In genomic region chr17:32283745-32284207, GRCh38 we compare ENCODE assay signal across 14 cellular contexts. TPM values are rescaled to one million over a fixed set of nuclear protein-coding genes. Genes with fewer than 3 reads are reported as not detected.
DNase-seq lines count a peak whose midpoint lies in the region; FAIRE-seq and TF ChIP-seq lines count a peak whose summit lies in the region.
"Had no signal": no experiment of that assay in that cellular context is flagged by ENCODE, and none has a peak within 500 bp of the region (broad histone marks: within the 10 kb centered on the region; RNA-seq: fewer than 3 reads in every experiment).

No MANE protein-coding gene starts in this region.

- POLR2A ChIA-PET in H1 (lab: Charles Lee; ENCODE audit: partially characterized antibody) = interaction anchor here (2.0 kb wide), 1 partner anchor 12 kb away, joined by 6 read pairs; no protein-coding TSS in a partner anchor

- no peak for TF ChIP-seq POLR2A in H1 (IDR thresholded peaks at IDR 0.05; ENCODE audit: control extremely low read depth in 1 of 2, low read depth in 2 of 2, low read length in 2 of 2)

- peaks cover 5% of the 10 kb centered on the region; the same call in 1 of the 2 replicates for H3K23me2 ChIP-seq in H1 (ENCODE audit: low read depth, low read length)

- peak overlapping the region; percentile 28 for H3K4ac ChIP-seq in H1 (replicated peaks; ENCODE audit: insufficient read length, low read depth, low read length)

- no peak overlapping the region for H2AK5ac ChIP-seq in H1 (ENCODE audit: low read depth, low read length)

- no peaks in the 10 kb centered on the region for H3K9me3 ChIP-seq in H1 (ENCODE audit: insufficient read depth in 2 of 2, low read depth in 1 of 2, low read length in 1 of 2)
- H3K9me3 ChIP-seq: Caco-2 had no signal

- H2BK15ac ChIP-seq in H1 (ENCODE audit: low read length) = peak overlapping the region; percentile 37; the same call in 1 of the 2 replicates

- CTCF ChIA-PET in H1 (lab: Charles Lee; ENCODE audit: partially characterized antibody) = interaction anchor here (1.1 to 1.5 kb wide), 2 partner anchors 11 to 31 kb away, joined by 3 to 4 read pairs; no protein-coding TSS in a partner anchor

- 0 out of 2 replicates have a peak overlapping the region, but pooled peaks have one; percentile 5 for H2BK5ac ChIP-seq in H1 (ENCODE audit: low read depth, low read length)

- peak overlapping the region; percentile 79 for H3K18ac ChIP-seq in H1 (ENCODE audit: extremely low read depth, low read length)

- no peak overlapping the region for H3K4me2 ChIP-seq in H1 (ENCODE audit: insufficient read depth in 1 of 2, low read depth in 2 of 2, low read length in 2 of 2)

- no peaks in the 10 kb centered on the region for H3K79me1 ChIP-seq in H1 (ENCODE audit: low read depth, low read length)

- no peaks in the 10 kb centered on the region for H3K79me2 ChIP-seq in H1 (ENCODE audit: control insufficient read depth in 1 of 2, insufficient read depth in 2 of 2, low read length in 2 of 2)

- peak overlapping the region; percentile 63; the same call in 1 of the 2 replicates for H2BK12ac ChIP-seq in H1 (ENCODE audit: low read depth, low read length)

- no peaks in the 10 kb centered on the region for H3K36me3 ChIP-seq in H1 (ENCODE audit: control insufficient read depth in 2 of 4, insufficient read depth in 4 of 4, low read length in 3 of 4)

- in situ Hi-C loops in KBM-7 (cut with MboI; ENCODE audit: low pct_unique_long_range_greater_than_20kb, low sequenced_read_pairs) = no loop called here

- H2BK20ac ChIP-seq in H1 (ENCODE audit: low read length) = 0 out of 2 replicates have a peak overlapping the region, but pooled peaks have one; percentile 40

- H3K4me1 ChIP-seq in H1 (replicated peaks in 1 of 4; ENCODE audit: control insufficient read depth in 3 of 4, insufficient read depth in 4 of 4, low read length in 3 of 4) = peaks cover 8 to 42% (median 34%) of the 10 kb centered on the region in 4 experiments
- H3K4me1 ChIP-seq: Caco-2 had no signal

- DNase-seq in EL (peak; percentile 52), M059J (ENCODE audit: low read depth) (peak; percentile 36), H1 (ENCODE audit: low read depth in 1 of 2, low spot score in 2 of 2) (no peak), pons (ENCODE audit: low spot score) (peak; percentile 52), inferior parietal cortex (ENCODE audit: extremely low spot score) (no peak), SIG-M5 treated with dmso at 0.1 percent for 504 hours (lab: John Stamatoyannopoulos, UW; ENCODE audit: unreplicated experiment) (no peak), KBM-7 (no peak)
- DNase-seq: activated CD4-positive, alpha-beta T cell treated with anti-CD3 and anti-CD28 coated beads for 1 hour; activated T-cell treated with anti-CD3 and anti-CD28 coated beads, Interleukin-2, amount 50 U/mL, for 48 hours; amniotic stem cell; Caco-2; naive thymus-derived CD4-positive, alpha-beta T cell; NCI-H446 had no signal

- no peak for TF ChIP-seq EP300 in H1 (IDR thresholded peaks at IDR 0.05; ENCODE audit: borderline replicate concordance in 1 of 2, low read depth in 2 of 2, low read length in 2 of 2)

- FAIRE-seq in H1 (lab: Jason Lieb, UNC) = no peak
- FAIRE-seq: keratinocyte had no signal

- H2AFZ ChIP-seq in H1 (ENCODE audit: low read length) = no peak overlapping the region

- no peak overlapping the region for H3K27ac ChIP-seq in H1 (ENCODE audit: low read depth, low read length)

- H4K20me1 ChIP-seq in H1 (replicated peaks in 1 of 2; ENCODE audit: control insufficient read depth in 1 of 2, insufficient read depth in 2 of 2, low read length in 2 of 2) = no peaks in the 10 kb centered on the region

- H3K23ac ChIP-seq in H1 (ENCODE audit: insufficient read length) = no peak overlapping the region

- peak overlapping the region; percentile 85 for H4K91ac ChIP-seq in H1 (replicated peaks; ENCODE audit: insufficient read length, low read length)

- no peak overlapping the region for H4K5ac ChIP-seq in H1 (ENCODE audit: insufficient read length, low read depth, low read length)

- 88% methylated on average over 19 of the region's 20 CpGs; no CpG with 5 or more reads in 1 of the 2 experiments for WGBS in H1 (ENCODE audit: extremely low coverage in 1 of 2, insufficient coverage in 1 of 2, insufficient read length in 1 of 2, insufficient replicate concordance in 2 of 2, low coverage in 1 of 2, low lambda C conversion rate in 2 of 2, missing lambda C conversion rate in 1 of 2), 2 experiments

- no peak overlapping the region for H4K8ac ChIP-seq in H1 (ENCODE audit: extremely low read depth, insufficient read depth, low read length)

- no peaks in the 10 kb centered on the region; a peak in 1 of 7 replicates for H3K27me3 ChIP-seq in H1 (replicated peaks in 1 of 4; ENCODE audit: control insufficient read depth in 3 of 4, extremely low read depth in 1 of 4, insufficient read depth in 3 of 4, low read length in 3 of 4)

- TF ChIP-seq CTCF in H1 (IDR thresholded peaks at IDR 0.05; ENCODE audit: control extremely low read depth in 1 of 3, insufficient read depth in 1 of 3, low read depth in 1 of 3, low read length in 3 of 3) = no peak

- H3K56ac ChIP-seq in H1 (replicated peaks; ENCODE audit: insufficient read length, low read depth, low read length) = no peak overlapping the region

- TF ChIP-seq RAD21 in H1 (IDR thresholded peaks at IDR 0.05 in 1 of 2, conservative IDR thresholded peaks at IDR 0.05 in 1 of 2; ENCODE audit: low read depth in 2 of 2, low read length in 2 of 2) = no peak

- no peak overlapping the region for H3K14ac ChIP-seq in H1 (ENCODE audit: insufficient read length)

- H3K9ac ChIP-seq in H1 (replicated peaks in 1 of 4; ENCODE audit: extremely low read depth in 1 of 4, low read depth in 3 of 4, low read length in 3 of 4) = no peak overlapping the region

- no peak overlapping the region for H3K4me3 ChIP-seq in H1 (ENCODE audit: extremely low read depth in 1 of 4, insufficient read depth in 2 of 4, low read depth in 3 of 4, low read length in 4 of 4)

- H2BK120ac ChIP-seq in H1 (replicated peaks; ENCODE audit: low read depth, low read length) = no peak overlapping the region

TF ChIP-seq in H1, 55 proteins besides CTCF, POLR2A, EP300 and RAD21:
- TF ChIP-seq ATF3 (IDR thresholded peaks at IDR 0.05; ENCODE audit: insufficient read depth, low read depth, low read length) = no peak
- TF ChIP-seq JUN (IDR thresholded peaks at IDR 0.05; ENCODE audit: low read depth, low read length) = no peak
- TF ChIP-seq TEAD4 (IDR thresholded peaks at IDR 0.05; ENCODE audit: low read depth, low read length) = no peak
- TF ChIP-seq TAF7 (optimal IDR thresholded peaks at IDR 0.05; ENCODE audit: borderline replicate concordance, low read depth, low read length) = no peak
- no peak for TF ChIP-seq HDAC6 (IDR thresholded peaks at IDR 0.05; ENCODE audit: low read depth, low read length)
- TF ChIP-seq EGR1 (IDR thresholded peaks at IDR 0.05; ENCODE audit: borderline replicate concordance, low read depth, low read length) = no peak
- no peak for TF ChIP-seq CTBP2 (IDR thresholded peaks at IDR 0.05; ENCODE audit: borderline replicate concordance, insufficient read depth, insufficient read length, low read length)
TF ChIP-seq in H1: peak in this region for 0.

RNA-seq across cellular contexts. Expression of gene RHBDL3, which starts 18.1 kb away (rescaled TPM):
- 0.02 and 0.30 TPM in 2 replicates for total RNA-seq in M059J (2014; rRNA removed; shearing (Covaris generic))
- total RNA-seq in H1 (2021; fragmentation: NEBNext Ultra II Directional; extraction: Animal tissue kit (Norgen Biotek cat#: 25700)) = 11.8 and 12.2 TPM in 2 replicates
- polyA plus RNA-seq in H1 (2011; rRNA removed) = 9.6 and 15.9 TPM in 2 replicates
- 12.9 TPM for polyA plus RNA-seq in H1 (2011; cell fraction: cytosol; rRNA removed)
- polyA plus RNA-seq in H1 (2011; cell fraction: nucleus; rRNA removed) = 19.8 TPM
- polyA plus RNA-seq in H1 (2012, experiment 1 of 2) = 10.2 to 14.8 TPM (median 13.4 TPM) in 4 replicates
- 8.6 TPM for polyA plus RNA-seq in H1 (2012, experiment 2 of 2)
- polyA plus RNA-seq in H1 (2013, experiment 1 of 2) = 2.7 TPM
- polyA plus RNA-seq in H1 (2013, experiment 2 of 2) = 2.7 TPM
- 15.4 and 19.0 TPM in 2 replicates for polyA minus RNA-seq in H1 (2011; rRNA and poly(A)+ RNA removed)
- polyA minus RNA-seq in H1 (2011; cell fraction: cytosol; rRNA and poly(A)+ RNA removed) = 8.8 TPM
- polyA minus RNA-seq in H1 (2011; cell fraction: nucleus; rRNA and poly(A)+ RNA removed) = 12.4 TPM
- total RNA-seq: Caco-2 had no signal
- polyA plus RNA-seq: keratinocyte; naive thymus-derived CD4-positive, alpha-beta T cell had no signal

RNA-seq across cellular contexts. Expression of gene C17orf75, which starts 58.2 kb away (rescaled TPM):
- total RNA-seq in M059J (2014; rRNA removed; shearing (Covaris generic)) = 17.2 and 21.6 TPM in 2 replicates
- total RNA-seq in H1 (2021; fragmentation: NEBNext Ultra II Directional; extraction: Animal tissue kit (Norgen Biotek cat#: 25700)) = 35.4 and 42.6 TPM in 2 replicates
- polyA plus RNA-seq in H1 (2011; rRNA removed) = 12.0 and 15.8 TPM in 2 replicates
- 28.3 TPM for polyA plus RNA-seq in H1 (2011; cell fraction: cytosol; rRNA removed)
- polyA plus RNA-seq in H1 (2011; cell fraction: nucleus; rRNA removed) = 17.9 TPM
- polyA plus RNA-seq in H1 (2012, experiment 1 of 2) = 27.6 to 38.1 TPM (median 37.1 TPM) in 4 replicates
- 5.0 TPM for polyA plus RNA-seq in H1 (2012, experiment 2 of 2)
- 29.9 TPM for polyA plus RNA-seq in H1 (2013, experiment 1 of 2)
- polyA plus RNA-seq in H1 (2013, experiment 2 of 2) = 28.1 TPM
- 19.6 and 23.2 TPM in 2 replicates for polyA minus RNA-seq in H1 (2011; rRNA and poly(A)+ RNA removed)
- polyA minus RNA-seq in H1 (2011; cell fraction: cytosol; rRNA and poly(A)+ RNA removed) = 16.4 TPM
- 21.9 TPM for polyA minus RNA-seq in H1 (2011; cell fraction: nucleus; rRNA and poly(A)+ RNA removed)

Comparison
In these comparisons a context has a peak if more than half of its experiments do, and no peak if none do; other contexts are left out.
1. DNase-seq: peak in EL (single experiment), M059J (single experiment) and pons (single experiment); none in H1 (0 of 2), inferior parietal cortex (single experiment), SIG-M5 treated with dmso at 0.1 percent for 504 hours (single experiment) and KBM-7 (single experiment).